35 cellular contexts compared by ENCODE assay signal in the genomic region with DNA sequence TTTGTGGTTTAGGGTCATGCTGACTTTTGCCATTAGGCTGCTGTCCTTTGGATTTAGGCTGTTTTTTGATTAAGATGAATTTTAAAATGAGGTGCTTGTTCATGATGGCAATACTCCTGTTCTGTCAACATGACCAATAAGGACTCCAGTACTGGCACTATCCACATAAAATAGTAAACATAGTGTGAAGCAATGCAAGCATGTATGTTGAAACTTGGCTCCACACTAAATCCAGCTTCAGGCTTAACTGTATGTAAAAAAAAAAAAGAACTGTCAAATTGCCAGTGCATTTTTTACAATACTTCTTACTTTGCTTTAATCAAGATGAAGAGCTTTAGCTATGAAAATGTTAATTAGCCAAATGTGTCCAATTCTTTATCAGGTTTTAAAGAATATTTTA. TPM values are rescaled to one million over a fixed set of nuclear protein-coding genes. Genes with fewer than 3 reads are reported as not detected.
"Had no signal": no experiment of that assay in that cellular context is flagged by ENCODE, and none has a peak within 500 bp of the region (broad histone marks: within the 10 kb centered on the region; RNA-seq: fewer than 3 reads in every experiment).

No MANE protein-coding gene starts in this region.

- H3K4me3 ChIP-seq: adrenal gland, K562, MG63, Peyer's patch, SJSA1 had no signal

- ATAC-seq: activated CD4-positive, alpha-beta T cell treated with anti-CD3 and anti-CD28 coated beads for 36 hours; activated CD4-positive, CD25-positive, alpha-beta regulatory T cell treated with anti-CD3 and anti-CD28 coated beads, Interleukin-2, amount 50 U/mL, for 24 hours; activated naive CD4-positive, alpha-beta T cell treated with anti-CD3 and anti-CD28 coated beads, Interleukin-2, amount 50 U/mL, for 72 hours; activated T-cell treated with anti-CD3 and anti-CD28 coated beads, Interleukin-2, amount 50 U/mL, for 4 hours; K562; PC-3; WTC11 had no signal

- DNase-seq: activated CD4-positive, alpha-beta memory T cell treated with anti-CD3 and anti-CD28 coated beads for 36 hours; activated CD4-positive, alpha-beta T cell treated with anti-CD3 and anti-CD28 coated beads for 36 hours; activated CD4-positive, alpha-beta T cell treated with anti-CD3 and anti-CD28 coated beads, Interleukin-2, amount 10 ng/mL, durations not matched to agents 7 days and 5 days; activated CD8-positive, alpha-beta memory T cell treated with anti-CD3 and anti-CD28 coated beads, Interleukin-2, amount 50 U/mL, for 4 hours; activated gamma-delta T cell treated with Interleukin-2 at 50 U/mL for 16 hours; activated naive CD4-positive, alpha-beta T cell treated with anti-CD3 and anti-CD28 coated beads for 36 hours; activated T-cell treated with anti-CD3 and anti-CD28 coated beads for 4 hours; activated T-cell treated with anti-CD3 and anti-CD28 coated beads, Interleukin-2, amount 50 U/mL, for 4 hours; adrenal gland; aorta; brain microvascular endothelial cell; central memory CD4-positive, alpha-beta T cell; IMR-90; Karpas-422; MG63; NCI-H1105; NCI-H1436; NCI-H1694; NCI-H1930; NCI-H2081 treated with DMSO at 0.1 percent for 48 hours; NCI-H345; NCI-H524 treated with DMSO at 0.1 percent for 48 hours; NK-92 treated with Interleukin-12 subunit alpha and Interleukin-12 subunit beta, amount 100 ng/mL, for 24 hours; PC-3; Peyer's patch; RPMI8226; SHP77 treated with DMSO at 0.1 percent for 48 hours; SK-N-SH had no signal

RNA-seq across cellular contexts. Expression of gene RPS4Y1, which starts 6.2 kb away (rescaled TPM):
- total RNA-seq: aorta, IMR-90, PC-3 had no signal

RNA-seq across cellular contexts. Expression of gene SRY, which starts 47.7 kb away (rescaled TPM):
- total RNA-seq: activated CD4-positive, alpha-beta memory T cell treated with anti-CD3 and anti-CD28 coated beads for 36 hours; activated CD4-positive, alpha-beta T cell treated with anti-CD3 and anti-CD28 coated beads for 36 hours; activated CD4-positive, alpha-beta T cell treated with anti-CD3 and anti-CD28 coated beads, Interleukin-2, amount 10 ng/mL, durations not matched to agents 7 days and 5 days; activated naive CD4-positive, alpha-beta T cell treated with anti-CD3 and anti-CD28 coated beads for 36 hours; activated naive CD4-positive, alpha-beta T cell treated with anti-CD3 and anti-CD28 coated beads, Interleukin-2, amount 50 U/mL, for 72 hours; activated T-cell treated with anti-CD3 and anti-CD28 coated beads, Interleukin-2, amount 50 U/mL, for 4 hours; activated T-helper 1 cell treated with anti-CD3 and anti-CD28 coated beads, Interleukin-12 subunit alpha, Interleukin-12 subunit beta, Interleukin-2, Interleukin-4 antibody, amounts not matched to agents 30 ng/mL and 10 ng/mL and 1 ng/mL, durations not matched to agents 14 hours and 24 hours and 36 hours; adrenal gland; aorta; IMR-90; K562; NCI-H460; PC-3; Peyer's patch; SJSA1 had no signal
